Comparison of ENCODE assay signal across 25 cellular contexts in the genomic region with DNA sequence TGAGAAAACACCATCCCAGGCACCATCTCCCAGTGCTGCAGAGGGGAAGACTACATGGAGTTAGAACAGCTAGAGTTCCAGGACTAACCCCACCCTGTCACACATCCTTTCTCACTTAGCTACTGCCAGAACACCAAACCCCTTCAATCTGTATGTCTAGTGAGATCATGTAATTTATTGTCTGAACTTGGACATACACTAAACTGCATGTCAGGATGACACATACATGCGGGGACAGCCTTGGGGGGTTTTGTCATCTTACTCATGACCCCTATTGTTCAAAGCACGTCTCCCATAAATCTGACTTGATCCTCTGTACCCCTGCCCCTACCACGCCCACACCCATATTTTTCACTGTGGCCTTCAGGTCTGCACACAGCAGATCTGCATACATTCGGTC.
"Had no signal": no experiment of that assay in that cellular context is flagged by ENCODE, and none has a peak within 500 bp of the region (broad histone marks: within the 10 kb centered on the region; RNA-seq: fewer than 3 reads in every experiment).

No MANE protein-coding gene starts in this region.

- H3K36me3 ChIP-seq: adrenal gland, MG63, Peyer's patch had no signal

- H3K27ac ChIP-seq: adrenal gland, Peyer's patch, SK-N-MC had no signal

- ATAC-seq: activated CD4-positive, CD25-positive, alpha-beta regulatory T cell treated with anti-CD3 and anti-CD28 coated beads, Interleukin-2, amount 50 U/mL, for 24 hours; activated CD8-positive, alpha-beta T cell treated with anti-CD3 and anti-CD28 coated beads, Interleukin-2, amount 10 ng/mL, durations not matched to agents 7 days and 5 days; Right ventricle myocardium inferior had no signal

- DNase-seq: activated CD4-positive, alpha-beta T cell treated with anti-CD3 and anti-CD28 coated beads for 4 hours; activated CD8-positive, alpha-beta memory T cell treated with anti-CD3 and anti-CD28 coated beads, Interleukin-2, amount 50 U/mL, for 48 hours; activated CD8-positive, alpha-beta T cell treated with anti-CD3 and anti-CD28 coated beads, Interleukin-2, amount 10 ng/mL, durations not matched to agents 7 days and 5 days; activated naive CD4-positive, alpha-beta T cell treated with anti-CD3 and anti-CD28 coated beads, Interleukin-2, amount 50 U/mL, for 16 hours; activated naive CD8-positive, alpha-beta T cell treated with anti-CD3 and anti-CD28 coated beads, Interleukin-2, amount 10 ng/mL, durations not matched to agents 7 days and 5 days; activated T-cell treated with anti-CD3 and anti-CD28 coated beads, Interleukin-2, amount 50 U/mL, for 1 hour; adrenal gland; anterior cingulate cortex; central memory CD4-positive, alpha-beta T cell; KG1; MG63; NCI-H1105; NCI-H1436; NCI-H1694 treated with DMSO at 0.1 percent for 48 hours; NCI-H2029 treated with DMSO at 0.1 percent for 48 hours; NCI-H345; NCI-H510A; NCI-H69; NK-92 treated with Interleukin-12 subunit alpha and Interleukin-12 subunit beta, amount 100 ng/mL, for 24 hours; OCI-M1; Peyer's patch; SW 1271 had no signal

- H3K4me3 ChIP-seq: adrenal gland, MG63, Peyer's patch, SK-N-MC had no signal

- H3K27me3 ChIP-seq: adrenal gland, MG63, Peyer's patch had no signal

- H3K9me3 ChIP-seq: adrenal gland, MG63, Peyer's patch had no signal

- H3K4me1 ChIP-seq: adrenal gland, Peyer's patch had no signal
